1 cellular context compared by ENCODE assay signal in genomic region chr17:59761385-59762021, GRCh38.
TF ChIP-seq lines count a peak whose summit lies in the region.

No MANE protein-coding gene starts in this region.

TF ChIP-seq in HepG2, 621 proteins besides CTCF, POLR2A, EP300 and RAD21 (continued from another document and continues in another):
- peak; percentile 26; the same call in 1 of the 2 replicates for TF ChIP-seq PITX1 (CRISPR knock-in tag; IDR thresholded peaks at IDR 0.05)
- TF ChIP-seq CENPBD1 (CRISPR knock-in tag; IDR thresholded peaks at IDR 0.05; ENCODE audit: borderline replicate concordance, low read depth): no peak
- TF ChIP-seq SMARCE1 (IDR thresholded peaks at IDR 0.05; ENCODE audit: borderline replicate concordance): no peak
- TF ChIP-seq TEAD3 (CRISPR knock-in tag; optimal IDR thresholded peaks at IDR 0.05; ENCODE audit: borderline replicate concordance): peak; percentile 98
- TF ChIP-seq MEF2D (CRISPR knock-in tag; IDR thresholded peaks at IDR 0.05): no peak
- TF ChIP-seq THYN1 (CRISPR knock-in tag; IDR thresholded peaks at IDR 0.05; ENCODE audit: borderline replicate concordance, low read depth): no peak
- no peak; the same call in 1 of the 2 replicates for TF ChIP-seq NR2F6 (IDR thresholded peaks at IDR 0.05)
- no peak for TF ChIP-seq NR2F6 (CRISPR knock-in tag; IDR thresholded peaks at IDR 0.05)
- no peak for TF ChIP-seq MBD4 (IDR thresholded peaks at IDR 0.05; ENCODE audit: borderline replicate concordance, low read length)
- no peak for TF ChIP-seq KLF11 (CRISPR knock-in tag; IDR thresholded peaks at IDR 0.05)
- no peak for TF ChIP-seq RXRA (CRISPR knock-in tag; IDR thresholded peaks at IDR 0.05)
- no peak for TF ChIP-seq RBM39 (IDR thresholded peaks at IDR 0.05; ENCODE audit: low read depth, low read length, poor library complexity, severe bottlenecking)
- TF ChIP-seq ZNF160 (CRISPR knock-in tag; IDR thresholded peaks at IDR 0.05): no peak
- TF ChIP-seq PTBP1 (IDR thresholded peaks at IDR 0.05; ENCODE audit: low read depth, low read length, poor library complexity, severe bottlenecking): no peak
- no peak for TF ChIP-seq TBP (CRISPR knock-in tag; IDR thresholded peaks at IDR 0.05)
- no peak for TF ChIP-seq ZNF318 (CRISPR knock-in tag; IDR thresholded peaks at IDR 0.05)
- TF ChIP-seq SMYD3 (CRISPR knock-in tag; IDR thresholded peaks at IDR 0.05): no peak
- no peak for TF ChIP-seq TMF1 (CRISPR knock-in tag; IDR thresholded peaks at IDR 0.05; ENCODE audit: low read depth)
- no peak for TF ChIP-seq HBP1 (CRISPR knock-in tag; IDR thresholded peaks at IDR 0.05; ENCODE audit: low read depth)
- TF ChIP-seq HMGXB3 (CRISPR knock-in tag; IDR thresholded peaks at IDR 0.05; ENCODE audit: borderline replicate concordance): no peak
- TF ChIP-seq ZNF326 (CRISPR knock-in tag; IDR thresholded peaks at IDR 0.05; ENCODE audit: borderline replicate concordance): no peak
- no peak for TF ChIP-seq KLF12 (CRISPR knock-in tag; IDR thresholded peaks at IDR 0.05; ENCODE audit: borderline replicate concordance)
- TF ChIP-seq JUN (CRISPR knock-in tag; IDR thresholded peaks at IDR 0.05): no peak
- TF ChIP-seq IKZF5 (CRISPR knock-in tag; IDR thresholded peaks at IDR 0.05): no peak
- TF ChIP-seq IRF2 (CRISPR knock-in tag; IDR thresholded peaks at IDR 0.05): 0 out of 2 replicates have a peak, but pooled peaks have one; percentile 55
- no peak for TF ChIP-seq ZBTB4 (CRISPR knock-in tag; IDR thresholded peaks at IDR 0.05; ENCODE audit: borderline replicate concordance)
- TF ChIP-seq ARNT2 (CRISPR knock-in tag; IDR thresholded peaks at IDR 0.05; ENCODE audit: low read depth): no peak
- TF ChIP-seq KAT8 (CRISPR knock-in tag; IDR thresholded peaks at IDR 0.05): 0 out of 2 replicates have a peak, but pooled peaks have one; percentile 37
- TF ChIP-seq ZNF83 (CRISPR knock-in tag; IDR thresholded peaks at IDR 0.05; ENCODE audit: borderline replicate concordance): no peak
- TF ChIP-seq MIER3 (CRISPR knock-in tag; IDR thresholded peaks at IDR 0.05; ENCODE audit: borderline replicate concordance): no peak
- TF ChIP-seq ZNF589 (CRISPR knock-in tag; conservative IDR thresholded peaks at IDR 0.05): no peak
- no peak for TF ChIP-seq ZNF704 (CRISPR knock-in tag; IDR thresholded peaks at IDR 0.05; ENCODE audit: borderline replicate concordance)
- TF ChIP-seq NFRKB (IDR thresholded peaks at IDR 0.05): no peak
- no peak for TF ChIP-seq TRAFD1 (CRISPR knock-in tag; IDR thresholded peaks at IDR 0.05; ENCODE audit: borderline replicate concordance)
- no peak for TF ChIP-seq MZF1 (CRISPR knock-in tag; IDR thresholded peaks at IDR 0.05; ENCODE audit: borderline replicate concordance)
- TF ChIP-seq THAP7 (CRISPR knock-in tag; IDR thresholded peaks at IDR 0.05): no peak
- no peak for TF ChIP-seq SOX13 (IDR thresholded peaks at IDR 0.05)
- peak in 1 of 2 experiments; percentile 87; a peak in 2 of 4 replicates for TF ChIP-seq SOX13 (CRISPR knock-in tag; conservative IDR thresholded peaks at IDR 0.05 in 1 of 2, IDR thresholded peaks at IDR 0.05 in 1 of 2)
